Comparison of ENCODE assay signal across 16 cellular contexts in genomic region chr7:24073651-24074420, GRCh38.
DNase-seq lines count a peak whose midpoint lies in the region; ATAC-seq and TF ChIP-seq lines count a peak whose summit lies in the region.
"Had no signal": no experiment of that assay in that cellular context is flagged by ENCODE, and none has a peak within 500 bp of the region (broad histone marks: within the 10 kb centered on the region; RNA-seq: fewer than 3 reads in every experiment).

No MANE protein-coding gene starts in this region.

- intact Hi-C loops in Calu3 (cut with micrococcal nuclease; ENCODE audit: unreplicated experiment) = no loop called here

- H3K9me2 ChIP-seq in MM.1S (replicated peaks; ENCODE audit: insufficient read depth, low read length) = no peaks in the 10 kb centered on the region

- H3K4me1 Mint-ChIP-seq in Calu3 (ENCODE audit: low read depth, unreplicated experiment) = peaks cover 12% of the 10 kb centered on the region
- peaks cover 3 to 17% of the 10 kb centered on the region in 2 donors for H3K4me1 Mint-ChIP-seq in effector memory CD8-positive, alpha-beta T cell (ENCODE audit: low read depth in 2 of 2)

- no peaks in the 10 kb centered on the region for H3K9me3 ChIP-seq in MM.1S (replicated peaks; ENCODE audit: insufficient read depth, low read length)
- no peaks in the 10 kb centered on the region for H3K9me3 ChIP-seq in smooth muscle cell (replicated peaks; ENCODE audit: low read depth)

- H3F3A ChIP-seq in MM.1S (ENCODE audit: insufficient read depth, low read length) (peaks cover 6% of the 10 kb centered on the region), smooth muscle cell (ENCODE audit: low read depth) (no peaks in the 10 kb centered on the region)

- no peaks in the 10 kb centered on the region for H3K36me3 ChIP-seq in MM.1S (replicated peaks; ENCODE audit: insufficient read depth, low read length)
- no peaks in the 10 kb centered on the region for H3K36me3 ChIP-seq in smooth muscle cell (ENCODE audit: low read depth)

- H3K9ac ChIP-seq in MM.1S (ENCODE audit: low read length) (peak overlapping the region; percentile 67; the same call in 1 of the 2 replicates), smooth muscle cell (ENCODE audit: low read depth) (no peak overlapping the region)

- peak overlapping the region; percentile 89; the same call in 1 of the 2 replicates for H3K4me2 ChIP-seq in MM.1S (ENCODE audit: low read depth, low read length)
- H3K4me2 ChIP-seq in smooth muscle cell = no peak overlapping the region

- CTCF ChIA-PET in Calu3 (lab: Charles Lee) = no interaction called here

- peaks cover 17% of the 10 kb centered on the region for H3K4me1 ChIP-seq in MM.1S (ENCODE audit: low read length)
- H3K4me1 ChIP-seq in smooth muscle cell (ENCODE audit: low read depth) = no peaks in the 10 kb centered on the region

- DNase-seq in Calu3 = no peak
- DNase-seq in MM.1S = no peak
- DNase-seq in effector memory CD8-positive, alpha-beta T cell = no peak
- DNase-seq in smooth muscle cell (lab: John Stamatoyannopoulos, UW; ENCODE audit: unreplicated experiment) = no peak
- no peak for DNase-seq in activated CD4-positive, CD25-positive, alpha-beta regulatory T cell treated with anti-CD3 and anti-CD28 coated beads, Interleukin-2, amount 50 U/mL, for 72 hours
- no peak for DNase-seq in COLO668 (lab: John Stamatoyannopoulos, UW; ENCODE audit: unreplicated experiment)
- DNase-seq: CD4-positive, alpha-beta T cell; DMS79; H9; MV-4-11; NCI-H1436; NCI-H2029 treated with DMSO at 0.1 percent for 48 hours; NCI-H226; SHP77 treated with DMSO at 0.1 percent for 48 hours had no signal

- H4K20me1 ChIP-seq in MM.1S (ENCODE audit: insufficient read depth, low read length) (no peaks in the 10 kb centered on the region), smooth muscle cell (ENCODE audit: low read depth) (no peaks in the 10 kb centered on the region)

- BruUV-seq in Calu3 (replicated peaks; lab: Mats Ljungman, UMichigan) = no TSS peak

- peak overlapping the region; percentile 53 for H3K4me3 Mint-ChIP-seq in Calu3 (ENCODE audit: low read depth, unreplicated experiment)
- peak overlapping the region; percentile 74 to 80 for H3K4me3 Mint-ChIP-seq in effector memory CD8-positive, alpha-beta T cell
- H3K4me3 Mint-ChIP-seq: B cell, H9 had no signal

- H3K27ac Mint-ChIP-seq in Calu3 (ENCODE audit: unreplicated experiment) = no peak overlapping the region
- peak overlapping the region; percentile 70 to 90 for H3K27ac Mint-ChIP-seq in effector memory CD8-positive, alpha-beta T cell
- H3K27ac Mint-ChIP-seq: B cell; CD4-positive, alpha-beta T cell; H9 had no signal

- peak overlapping the region; percentile 83 for H3K27ac ChIP-seq in MM.1S (ENCODE audit: low read length)
- H3K27ac ChIP-seq in smooth muscle cell (ENCODE audit: low read depth) = no peak overlapping the region

- H3K27me3 ChIP-seq in MM.1S (replicated peaks; ENCODE audit: insufficient read depth, low read length) (no peaks in the 10 kb centered on the region), smooth muscle cell (ENCODE audit: low read depth) (no peaks in the 10 kb centered on the region)

- H3K27me3 Mint-ChIP-seq in Calu3 (ENCODE audit: unreplicated experiment) = peaks cover 31% of the 10 kb centered on the region
- peaks cover 5 to 10% of the 10 kb centered on the region in 2 donors for H3K27me3 Mint-ChIP-seq in effector memory CD8-positive, alpha-beta T cell

- TF ChIP-seq CTCF in Calu3 (IDR thresholded peaks at IDR 0.05; ENCODE audit: unreplicated experiment) = no peak
- TF ChIP-seq CTCF in MM.1S (IDR thresholded peaks at IDR 0.05; ENCODE audit: low read length) = no peak
- no peak for TF ChIP-seq CTCF in smooth muscle cell (IDR thresholded peaks at IDR 0.05; ENCODE audit: borderline replicate concordance, insufficient read depth, poor library complexity, severe bottlenecking)

- no peaks in the 10 kb centered on the region for H3K9me3 Mint-ChIP-seq in Calu3 (ENCODE audit: low read depth, unreplicated experiment)
- H3K9me3 Mint-ChIP-seq in effector memory CD8-positive, alpha-beta T cell = no peaks in the 10 kb centered on the region
- H3K9me3 Mint-ChIP-seq: CD4-positive, alpha-beta T cell had no signal

- H3K79me2 ChIP-seq in MM.1S (ENCODE audit: low read length) (no peaks in the 10 kb centered on the region), smooth muscle cell (ENCODE audit: low read depth) (no peaks in the 10 kb centered on the region)

- no peak for ATAC-seq in effector memory CD8-positive, alpha-beta T cell (replicated peaks)
- ATAC-seq in HG02870 (IDR thresholded peaks at IDR 0.05; ENCODE audit: unreplicated experiment) = no peak

- no peaks in the 10 kb centered on the region for H3K36me3 Mint-ChIP-seq in Calu3 (ENCODE audit: insufficient read depth, unreplicated experiment)
- H3K36me3 Mint-ChIP-seq in effector memory CD8-positive, alpha-beta T cell (ENCODE audit: insufficient read depth) = no peaks in the 10 kb centered on the region

- H3K4me3 ChIP-seq in MM.1S (ENCODE audit: low read length) (peak overlapping the region; percentile 56), smooth muscle cell (no peak overlapping the region)

- H2AFZ ChIP-seq in MM.1S (ENCODE audit: low read length) = peak overlapping the region; percentile 77
- H2AFZ ChIP-seq in smooth muscle cell (ENCODE audit: low read depth) = peak overlapping the region; percentile 2

- WGBS in smooth muscle cell (ENCODE audit: low lambda C conversion rate) = 41% methylated on average over 9 of the region's 9 CpGs
